In genomic region chr2:54575379-54575888, GRCh38 we compare ENCODE assay signal across 1 cellular context.
A peak's percentile ranks its signal among the peaks of the same experiment; 100 is the strongest.
TF ChIP-seq lines count a peak whose summit lies in the region.

No MANE protein-coding gene starts in this region.

TF ChIP-seq in K562, 482 proteins besides CTCF, POLR2A, EP300 and RAD21 (continued from another document):
- TF ChIP-seq GABPA (tag; conservative IDR thresholded peaks at IDR 0.05; ENCODE audit: low read depth) = no peak
- no peak for TF ChIP-seq ESRRB (CRISPR knock-in tag; IDR thresholded peaks at IDR 0.05; ENCODE audit: borderline replicate concordance)
- no peak for TF ChIP-seq CSDE1 (IDR thresholded peaks at IDR 0.05)
- TF ChIP-seq MEF2D (tag; conservative IDR thresholded peaks at IDR 0.05; ENCODE audit: low read depth) = no peak
- TF ChIP-seq, protein P1, sequence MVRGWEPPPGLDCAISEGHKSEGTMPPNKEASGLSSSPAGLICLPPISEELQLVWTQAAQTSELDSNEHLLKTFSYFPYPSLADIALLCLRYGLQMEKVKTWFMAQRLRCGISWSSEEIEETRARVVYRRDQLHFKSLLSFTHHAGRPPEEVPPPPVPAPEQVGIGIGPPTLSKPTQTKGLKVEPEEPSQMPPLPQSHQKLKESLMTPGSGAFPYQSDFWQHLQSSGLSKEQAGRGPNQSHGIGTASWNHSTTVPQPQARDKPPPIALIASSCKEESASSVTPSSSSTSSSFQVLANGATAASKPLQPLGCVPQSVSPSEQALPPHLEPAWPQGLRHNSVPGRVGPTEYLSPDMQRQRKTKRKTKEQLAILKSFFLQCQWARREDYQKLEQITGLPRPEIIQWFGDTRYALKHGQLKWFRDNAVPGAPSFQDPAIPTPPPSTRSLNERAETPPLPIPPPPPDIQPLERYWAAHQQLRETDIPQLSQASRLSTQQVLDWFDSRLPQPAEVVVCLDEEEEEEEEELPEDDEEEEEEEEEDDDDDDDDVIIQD (CRISPR knock-in tag; IDR thresholded peaks at IDR 0.05) = no peak
- TF ChIP-seq, protein P2, sequence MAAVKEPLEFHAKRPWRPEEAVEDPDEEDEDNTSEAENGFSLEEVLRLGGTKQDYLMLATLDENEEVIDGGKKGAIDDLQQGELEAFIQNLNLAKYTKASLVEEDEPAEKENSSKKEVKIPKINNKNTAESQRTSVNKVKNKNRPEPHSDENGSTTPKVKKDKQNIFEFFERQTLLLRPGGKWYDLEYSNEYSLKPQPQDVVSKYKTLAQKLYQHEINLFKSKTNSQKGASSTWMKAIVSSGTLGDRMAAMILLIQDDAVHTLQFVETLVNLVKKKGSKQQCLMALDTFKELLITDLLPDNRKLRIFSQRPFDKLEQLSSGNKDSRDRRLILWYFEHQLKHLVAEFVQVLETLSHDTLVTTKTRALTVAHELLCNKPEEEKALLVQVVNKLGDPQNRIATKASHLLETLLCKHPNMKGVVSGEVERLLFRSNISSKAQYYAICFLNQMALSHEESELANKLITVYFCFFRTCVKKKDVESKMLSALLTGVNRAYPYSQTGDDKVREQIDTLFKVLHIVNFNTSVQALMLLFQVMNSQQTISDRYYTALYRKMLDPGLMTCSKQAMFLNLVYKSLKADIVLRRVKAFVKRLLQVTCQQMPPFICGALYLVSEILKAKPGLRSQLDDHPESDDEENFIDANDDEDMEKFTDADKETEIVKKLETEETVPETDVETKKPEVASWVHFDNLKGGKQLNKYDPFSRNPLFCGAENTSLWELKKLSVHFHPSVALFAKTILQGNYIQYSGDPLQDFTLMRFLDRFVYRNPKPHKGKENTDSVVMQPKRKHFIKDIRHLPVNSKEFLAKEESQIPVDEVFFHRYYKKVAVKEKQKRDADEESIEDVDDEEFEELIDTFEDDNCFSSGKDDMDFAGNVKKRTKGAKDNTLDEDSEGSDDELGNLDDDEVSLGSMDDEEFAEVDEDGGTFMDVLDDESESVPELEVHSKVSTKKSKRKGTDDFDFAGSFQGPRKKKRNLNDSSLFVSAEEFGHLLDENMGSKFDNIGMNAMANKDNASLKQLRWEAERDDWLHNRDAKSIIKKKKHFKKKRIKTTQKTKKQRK (IDR thresholded peaks at IDR 0.05; ENCODE audit: borderline replicate concordance, low read depth, low read length) = no peak
- TF ChIP-seq ZNF695 (CRISPR knock-in tag; IDR thresholded peaks at IDR 0.05) = no peak
- TF ChIP-seq, protein P3, sequence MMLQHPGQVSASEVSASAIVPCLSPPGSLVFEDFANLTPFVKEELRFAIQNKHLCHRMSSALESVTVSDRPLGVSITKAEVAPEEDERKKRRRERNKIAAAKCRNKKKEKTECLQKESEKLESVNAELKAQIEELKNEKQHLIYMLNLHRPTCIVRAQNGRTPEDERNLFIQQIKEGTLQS (IDR thresholded peaks at IDR 0.05) = peak; percentile 78
- TF ChIP-seq, protein P3 (CRISPR knock-in tag; conservative IDR thresholded peaks at IDR 0.05) = no peak
- peak; percentile 59; the same call in 1 of the 2 replicates for TF ChIP-seq FOSL1 (tag; conservative IDR thresholded peaks at IDR 0.05)
- TF ChIP-seq, protein P4, sequence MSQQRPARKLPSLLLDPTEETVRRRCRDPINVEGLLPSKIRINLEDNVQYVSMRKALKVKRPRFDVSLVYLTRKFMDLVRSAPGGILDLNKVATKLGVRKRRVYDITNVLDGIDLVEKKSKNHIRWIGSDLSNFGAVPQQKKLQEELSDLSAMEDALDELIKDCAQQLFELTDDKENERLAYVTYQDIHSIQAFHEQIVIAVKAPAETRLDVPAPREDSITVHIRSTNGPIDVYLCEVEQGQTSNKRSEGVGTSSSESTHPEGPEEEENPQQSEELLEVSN (IDR thresholded peaks at IDR 0.05; ENCODE audit: borderline replicate concordance in 1 of 2, extremely low read depth in 1 of 2, insufficient read depth in 1 of 2, insufficient read length in 1 of 2, low read depth in 1 of 2, low read length in 1 of 2, poor library complexity in 1 of 2, severe bottlenecking in 1 of 2) = no peak
- no peak for TF ChIP-seq RBM34 (IDR thresholded peaks at IDR 0.05; ENCODE audit: borderline replicate concordance, insufficient read depth, low read length)
- TF ChIP-seq CEBPB (tag; IDR thresholded peaks at IDR 0.05) = peak; percentile 73
- peak; percentile 13; the same call in 1 of the 2 replicates for TF ChIP-seq ARID1B (IDR thresholded peaks at IDR 0.05)
- TF ChIP-seq SMARCC2 (IDR thresholded peaks at IDR 0.05; ENCODE audit: low read depth) = 0 out of 2 replicates have a peak, but pooled peaks have one; percentile 17
- 0 out of 2 replicates have a peak, but pooled peaks have one; percentile 7 for TF ChIP-seq JUN (IDR thresholded peaks at IDR 0.05; ENCODE audit: borderline replicate concordance, low read depth, low read length)
- no peak for TF ChIP-seq JUN (CRISPR knock-in tag; IDR thresholded peaks at IDR 0.05; ENCODE audit: borderline replicate concordance)
- TF ChIP-seq JUND (IDR thresholded peaks at IDR 0.05; ENCODE audit: borderline replicate concordance, low read depth, low read length) = peak; percentile 26; the same call in 1 of the 2 replicates
- no peak for TF ChIP-seq JUND (tag; IDR thresholded peaks at IDR 0.05; ENCODE audit: borderline replicate concordance, low read depth, low read length)
- TF ChIP-seq, protein P5, sequence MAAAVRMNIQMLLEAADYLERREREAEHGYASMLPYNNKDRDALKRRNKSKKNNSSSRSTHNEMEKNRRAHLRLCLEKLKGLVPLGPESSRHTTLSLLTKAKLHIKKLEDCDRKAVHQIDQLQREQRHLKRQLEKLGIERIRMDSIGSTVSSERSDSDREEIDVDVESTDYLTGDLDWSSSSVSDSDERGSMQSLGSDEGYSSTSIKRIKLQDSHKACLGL (CRISPR knock-in tag; IDR thresholded peaks at IDR 0.05; ENCODE audit: borderline replicate concordance, poor library complexity, severe bottlenecking) = no peak
- TF ChIP-seq ZNF239 (CRISPR knock-in tag; IDR thresholded peaks at IDR 0.05) = no peak
- TF ChIP-seq RBFOX2 (IDR thresholded peaks at IDR 0.05; ENCODE audit: low read depth, low read length) = no peak
- TF ChIP-seq CREB1 (IDR thresholded peaks at IDR 0.05) = 0 out of 2 replicates have a peak, but pooled peaks have one; percentile 2
- TF ChIP-seq CREB1 (CRISPR knock-in tag; IDR thresholded peaks at IDR 0.05) = no peak
- 0 out of 2 replicates have a peak, but pooled peaks have one; percentile 34 for TF ChIP-seq CEBPG (CRISPR knock-in tag; IDR thresholded peaks at IDR 0.05)
- peak; percentile 46 to 79; a peak in 3 of 4 replicates for TF ChIP-seq CEBPG (tag; conservative IDR thresholded peaks at IDR 0.05 in 1 of 2, IDR thresholded peaks at IDR 0.05 in 1 of 2)
- TF ChIP-seq TRIM24 (IDR thresholded peaks at IDR 0.05) = 0 out of 4 replicates have a peak, but pooled peaks have one; percentile 11 to 14
- TF ChIP-seq ZBTB1 (CRISPR knock-in tag; IDR thresholded peaks at IDR 0.05; ENCODE audit: borderline replicate concordance, low read depth) = no peak
- TF ChIP-seq YBX1 (IDR thresholded peaks at IDR 0.05) = no peak
- no peak for TF ChIP-seq HNRNPL (IDR thresholded peaks at IDR 0.05; ENCODE audit: low read depth, low read length)
- TF ChIP-seq GMEB1 (CRISPR knock-in tag; IDR thresholded peaks at IDR 0.05) = no peak
- TF ChIP-seq, protein P6, sequence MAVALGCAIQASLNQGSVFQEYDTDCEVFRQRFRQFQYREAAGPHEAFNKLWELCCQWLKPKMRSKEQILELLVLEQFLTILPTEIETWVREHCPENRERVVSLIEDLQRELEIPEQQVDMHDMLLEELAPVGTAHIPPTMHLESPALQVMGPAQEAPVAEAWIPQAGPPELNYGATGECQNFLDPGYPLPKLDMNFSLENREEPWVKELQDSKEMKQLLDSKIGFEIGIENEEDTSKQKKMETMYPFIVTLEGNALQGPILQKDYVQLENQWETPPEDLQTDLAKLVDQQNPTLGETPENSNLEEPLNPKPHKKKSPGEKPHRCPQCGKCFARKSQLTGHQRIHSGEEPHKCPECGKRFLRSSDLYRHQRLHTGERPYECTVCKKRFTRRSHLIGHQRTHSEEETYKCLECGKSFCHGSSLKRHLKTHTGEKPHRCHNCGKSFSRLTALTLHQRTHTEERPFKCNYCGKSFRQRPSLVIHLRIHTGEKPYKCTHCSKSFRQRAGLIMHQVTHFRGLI (CRISPR knock-in tag; IDR thresholded peaks at IDR 0.05) = no peak
- no peak for TF ChIP-seq PHF21A (IDR thresholded peaks at IDR 0.05; ENCODE audit: borderline replicate concordance, low read depth)
- TF ChIP-seq, protein P7, sequence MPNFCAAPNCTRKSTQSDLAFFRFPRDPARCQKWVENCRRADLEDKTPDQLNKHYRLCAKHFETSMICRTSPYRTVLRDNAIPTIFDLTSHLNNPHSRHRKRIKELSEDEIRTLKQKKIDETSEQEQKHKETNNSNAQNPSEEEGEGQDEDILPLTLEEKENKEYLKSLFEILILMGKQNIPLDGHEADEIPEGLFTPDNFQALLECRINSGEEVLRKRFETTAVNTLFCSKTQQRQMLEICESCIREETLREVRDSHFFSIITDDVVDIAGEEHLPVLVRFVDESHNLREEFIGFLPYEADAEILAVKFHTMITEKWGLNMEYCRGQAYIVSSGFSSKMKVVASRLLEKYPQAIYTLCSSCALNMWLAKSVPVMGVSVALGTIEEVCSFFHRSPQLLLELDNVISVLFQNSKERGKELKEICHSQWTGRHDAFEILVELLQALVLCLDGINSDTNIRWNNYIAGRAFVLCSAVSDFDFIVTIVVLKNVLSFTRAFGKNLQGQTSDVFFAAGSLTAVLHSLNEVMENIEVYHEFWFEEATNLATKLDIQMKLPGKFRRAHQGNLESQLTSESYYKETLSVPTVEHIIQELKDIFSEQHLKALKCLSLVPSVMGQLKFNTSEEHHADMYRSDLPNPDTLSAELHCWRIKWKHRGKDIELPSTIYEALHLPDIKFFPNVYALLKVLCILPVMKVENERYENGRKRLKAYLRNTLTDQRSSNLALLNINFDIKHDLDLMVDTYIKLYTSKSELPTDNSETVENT (CRISPR knock-in tag; IDR thresholded peaks at IDR 0.05) = no peak
- no peak for TF ChIP-seq HMG20B (CRISPR knock-in tag; IDR thresholded peaks at IDR 0.05)
